ENCODE assay signal across 8 cellular contexts in the genomic region with DNA sequence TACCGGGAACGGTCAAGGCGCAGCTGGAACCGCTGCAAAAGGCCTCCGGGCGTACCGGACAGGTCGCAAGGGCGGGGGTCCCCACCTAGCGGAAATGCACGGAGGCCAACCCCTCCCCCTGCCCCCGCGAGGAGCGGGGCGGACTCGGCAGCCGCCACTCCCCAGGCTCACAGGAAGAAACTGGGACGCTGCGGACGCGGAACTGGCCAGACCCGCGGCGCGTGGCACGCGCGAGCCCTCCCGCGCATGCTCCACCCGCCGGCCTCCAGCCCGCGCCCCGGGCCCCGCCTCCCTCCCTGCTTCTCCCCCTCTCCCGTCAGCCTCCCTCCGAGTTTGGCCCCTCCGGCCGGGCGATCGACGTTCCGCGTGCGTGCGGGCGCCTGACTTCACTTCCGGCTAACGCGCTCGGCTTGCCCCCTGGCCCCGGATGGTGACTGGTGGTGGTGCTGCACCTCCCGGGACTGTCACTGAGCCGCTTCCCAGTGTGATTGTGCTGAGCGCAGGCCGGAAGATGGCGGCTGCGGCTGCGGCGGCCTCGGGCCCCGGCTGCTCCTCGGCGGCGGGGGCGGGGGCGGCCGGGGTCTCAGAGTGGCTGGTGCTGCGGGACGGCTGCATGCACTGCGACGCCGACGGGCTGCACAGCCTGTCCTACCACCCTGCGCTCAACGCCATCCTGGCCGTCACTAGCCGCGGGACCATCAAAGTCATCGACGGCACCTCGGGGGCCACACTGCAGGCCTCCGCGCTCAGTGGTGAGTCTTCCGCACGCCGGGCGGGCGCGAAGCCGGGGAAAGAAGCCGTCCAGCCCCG. TPM values are rescaled to one million over a fixed set of nuclear protein-coding genes. Genes with fewer than 3 reads are reported as not detected.
A peak's percentile ranks its signal among the peaks of the same experiment; 100 is the strongest.
DNase-seq lines count a peak whose midpoint lies in the region; ATAC-seq and TF ChIP-seq lines count a peak whose summit lies in the region.

A gene with protein sequence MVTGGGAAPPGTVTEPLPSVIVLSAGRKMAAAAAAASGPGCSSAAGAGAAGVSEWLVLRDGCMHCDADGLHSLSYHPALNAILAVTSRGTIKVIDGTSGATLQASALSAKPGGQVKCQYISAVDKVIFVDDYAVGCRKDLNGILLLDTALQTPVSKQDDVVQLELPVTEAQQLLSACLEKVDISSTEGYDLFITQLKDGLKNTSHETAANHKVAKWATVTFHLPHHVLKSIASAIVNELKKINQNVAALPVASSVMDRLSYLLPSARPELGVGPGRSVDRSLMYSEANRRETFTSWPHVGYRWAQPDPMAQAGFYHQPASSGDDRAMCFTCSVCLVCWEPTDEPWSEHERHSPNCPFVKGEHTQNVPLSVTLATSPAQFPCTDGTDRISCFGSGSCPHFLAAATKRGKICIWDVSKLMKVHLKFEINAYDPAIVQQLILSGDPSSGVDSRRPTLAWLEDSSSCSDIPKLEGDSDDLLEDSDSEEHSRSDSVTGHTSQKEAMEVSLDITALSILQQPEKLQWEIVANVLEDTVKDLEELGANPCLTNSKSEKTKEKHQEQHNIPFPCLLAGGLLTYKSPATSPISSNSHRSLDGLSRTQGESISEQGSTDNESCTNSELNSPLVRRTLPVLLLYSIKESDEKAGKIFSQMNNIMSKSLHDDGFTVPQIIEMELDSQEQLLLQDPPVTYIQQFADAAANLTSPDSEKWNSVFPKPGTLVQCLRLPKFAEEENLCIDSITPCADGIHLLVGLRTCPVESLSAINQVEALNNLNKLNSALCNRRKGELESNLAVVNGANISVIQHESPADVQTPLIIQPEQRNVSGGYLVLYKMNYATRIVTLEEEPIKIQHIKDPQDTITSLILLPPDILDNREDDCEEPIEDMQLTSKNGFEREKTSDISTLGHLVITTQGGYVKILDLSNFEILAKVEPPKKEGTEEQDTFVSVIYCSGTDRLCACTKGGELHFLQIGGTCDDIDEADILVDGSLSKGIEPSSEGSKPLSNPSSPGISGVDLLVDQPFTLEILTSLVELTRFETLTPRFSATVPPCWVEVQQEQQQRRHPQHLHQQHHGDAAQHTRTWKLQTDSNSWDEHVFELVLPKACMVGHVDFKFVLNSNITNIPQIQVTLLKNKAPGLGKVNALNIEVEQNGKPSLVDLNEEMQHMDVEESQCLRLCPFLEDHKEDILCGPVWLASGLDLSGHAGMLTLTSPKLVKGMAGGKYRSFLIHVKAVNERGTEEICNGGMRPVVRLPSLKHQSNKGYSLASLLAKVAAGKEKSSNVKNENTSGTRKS (N-terminal part only) (plus strand): TSS at position 289 of the 810 bp plus-strand sequence. CDS start 139 bp downstream, at position 428.

- H3K9me3 ChIP-seq in mammary epithelial cell (replicated peaks; ENCODE audit: insufficient read depth, low read length) (no peaks in the 10 kb centered on the region), iPS-20b (ENCODE audit: insufficient read depth, low read depth, low read length) (no peaks in the 10 kb centered on the region)

- in situ Hi-C loops in GM18951 (cut with MboI; ENCODE audit: low sequenced_read_pairs, unreplicated experiment) = no loop called here
- in situ Hi-C loops in mammary epithelial cell (cut with MboI; ENCODE audit: low sequenced_read_pairs in 2 of 2) = no loop called here

- WGBS in mammary epithelial cell (ENCODE audit: low coverage, missing lambda C conversion rate) = 0% methylated on average over 1 of the region's 94 CpGs

- BruUV-seq in mammary epithelial cell (replicated peaks; lab: Mats Ljungman, UMichigan) = no TSS peak

- H3K4me2 ChIP-seq in mammary epithelial cell (ENCODE audit: insufficient read depth, low read depth, low read length) = peak within 1 kb of the TSS; percentile 95

- dilution Hi-C loops in mammary epithelial cell (cut with HindIII; ENCODE audit: low sequenced_read_pairs) = no loop called here

- H3K4me3 ChIP-seq in WI38 (ENCODE audit: low read depth, low read length) (peak within 1 kb of the TSS; percentile 97), mammary epithelial cell (replicated peaks in 1 of 3; ENCODE audit: insufficient read depth in 1 of 3, low read depth in 2 of 3, low read length in 3 of 3) (peak within 1 kb of the TSS; percentile 99 to 100 (median 100)), iPS-20b (ENCODE audit: low read length) (peak within 1 kb of the TSS; percentile 87), skin epidermis (peak within 1 kb of the TSS; percentile 82 to 100 (median 98))

- CTCF ChIA-PET in mammary epithelial cell (lab: Charles Lee; ENCODE audit: low non-redundant PET) = no interaction called here

- peaks cover 50% of the 10 kb centered on the region for H3K79me2 ChIP-seq in mammary epithelial cell (ENCODE audit: insufficient read depth, low read length)

- H3K9ac ChIP-seq in mammary epithelial cell (ENCODE audit: insufficient read depth, low read length) = peak within 1 kb of the TSS; percentile 79
- peak within 1 kb of the TSS; percentile 96 for H3K9ac ChIP-seq in iPS-20b (ENCODE audit: low read depth, low read length)

- H3K27ac ChIP-seq in mammary epithelial cell (ENCODE audit: insufficient read depth, low read depth, low read length) (peak within 1 kb of the TSS; percentile 83), iPS-20b (ENCODE audit: low read length) (peak within 1 kb of the TSS; percentile 84), skin epidermis (peak within 1 kb of the TSS; percentile 56 to 99 (median 94))

- no peak for TF ChIP-seq CTCF in WI38 (IDR thresholded peaks at IDR 0.05; ENCODE audit: low read depth, low read length)
- no peak for TF ChIP-seq CTCF in mammary epithelial cell (conservative IDR thresholded peaks at IDR 0.05 in 1 of 2, IDR thresholded peaks at IDR 0.05 in 1 of 2; ENCODE audit: extremely low read depth in 1 of 2, insufficient read depth in 1 of 2, low read depth in 1 of 2, low read length in 2 of 2)

- intact Hi-C loops in mammary epithelial cell (cut with micrococcal nuclease) = loop anchor here (2.0 to 5.0 kb wide), 2 partner anchors 80 to 192 kb away; a partner anchor contains a TSS

- H4K20me1 ChIP-seq in mammary epithelial cell (ENCODE audit: insufficient read depth, low read length) = peaks cover 8% of the 10 kb centered on the region

- TF ChIP-seq POLR2A in GM18951 (IDR thresholded peaks at IDR 0.05; ENCODE audit: extremely low read depth, insufficient read depth, insufficient read length) = peak; percentile 95

- peak; percentile 99 for DNase-seq in AG08395 (ENCODE audit: low spot score)
- peak; percentile 94 for DNase-seq in NCI-H2227 treated with DMSO at 0.1 percent for 48 hours (lab: John Stamatoyannopoulos, UW)
- DNase-seq in mammary epithelial cell = peak; percentile 97

- peak; percentile 91 for ATAC-seq in HG03175 (IDR thresholded peaks at IDR 0.05; ENCODE audit: unreplicated experiment)

- H3K36me3 ChIP-seq in mammary epithelial cell (ENCODE audit: insufficient read depth, low read length) (no peaks in the 10 kb centered on the region), iPS-20b (ENCODE audit: insufficient read depth, low read depth, low read length) (peaks cover 7% of the 10 kb centered on the region)

- H3K27me3 ChIP-seq in mammary epithelial cell (ENCODE audit: insufficient read depth, low read length) = no peaks in the 10 kb centered on the region
- no peaks in the 10 kb centered on the region for H3K27me3 ChIP-seq in iPS-20b (ENCODE audit: insufficient read depth, low read length)

- H2AFZ ChIP-seq in mammary epithelial cell (ENCODE audit: low read depth, low read length) = peak within 1 kb of the TSS; percentile 86

- H3K4me1 ChIP-seq in mammary epithelial cell (ENCODE audit: insufficient read depth, low read length) (peaks cover 9% of the 10 kb centered on the region), iPS-20b (ENCODE audit: insufficient read depth, low read length) (peaks cover 2% of the 10 kb centered on the region; the same call in 1 of the 2 replicates)

RNA-seq across cellular contexts. Expression of the gene that starts here (rescaled TPM):
- 100 to 1,000 TPM in 1 of 2 donors, 10 to 100 TPM in 1; 82.0 to 169 TPM for total RNA-seq in mammary epithelial cell
- polyA plus RNA-seq in mammary epithelial cell = 29.0 TPM
- 614 TPM for polyA minus RNA-seq in mammary epithelial cell

Comparison
In these comparisons a context has a peak if more than half of its experiments do, and no peak if none do; other contexts are left out.
1. Peak in every context shown above with its lines: DNase-seq, ATAC-seq, H3K4me3 ChIP-seq and H3K27ac ChIP-seq.